1 cellular context compared by ENCODE assay signal in genomic region chr1:23617019-23617418, GRCh38.
TF ChIP-seq lines count a peak whose summit lies in the region.

No MANE protein-coding gene starts in this region.

TF ChIP-seq in HepG2, 621 proteins besides CTCF, POLR2A, EP300 and RAD21:
- TF ChIP-seq, protein P1, sequence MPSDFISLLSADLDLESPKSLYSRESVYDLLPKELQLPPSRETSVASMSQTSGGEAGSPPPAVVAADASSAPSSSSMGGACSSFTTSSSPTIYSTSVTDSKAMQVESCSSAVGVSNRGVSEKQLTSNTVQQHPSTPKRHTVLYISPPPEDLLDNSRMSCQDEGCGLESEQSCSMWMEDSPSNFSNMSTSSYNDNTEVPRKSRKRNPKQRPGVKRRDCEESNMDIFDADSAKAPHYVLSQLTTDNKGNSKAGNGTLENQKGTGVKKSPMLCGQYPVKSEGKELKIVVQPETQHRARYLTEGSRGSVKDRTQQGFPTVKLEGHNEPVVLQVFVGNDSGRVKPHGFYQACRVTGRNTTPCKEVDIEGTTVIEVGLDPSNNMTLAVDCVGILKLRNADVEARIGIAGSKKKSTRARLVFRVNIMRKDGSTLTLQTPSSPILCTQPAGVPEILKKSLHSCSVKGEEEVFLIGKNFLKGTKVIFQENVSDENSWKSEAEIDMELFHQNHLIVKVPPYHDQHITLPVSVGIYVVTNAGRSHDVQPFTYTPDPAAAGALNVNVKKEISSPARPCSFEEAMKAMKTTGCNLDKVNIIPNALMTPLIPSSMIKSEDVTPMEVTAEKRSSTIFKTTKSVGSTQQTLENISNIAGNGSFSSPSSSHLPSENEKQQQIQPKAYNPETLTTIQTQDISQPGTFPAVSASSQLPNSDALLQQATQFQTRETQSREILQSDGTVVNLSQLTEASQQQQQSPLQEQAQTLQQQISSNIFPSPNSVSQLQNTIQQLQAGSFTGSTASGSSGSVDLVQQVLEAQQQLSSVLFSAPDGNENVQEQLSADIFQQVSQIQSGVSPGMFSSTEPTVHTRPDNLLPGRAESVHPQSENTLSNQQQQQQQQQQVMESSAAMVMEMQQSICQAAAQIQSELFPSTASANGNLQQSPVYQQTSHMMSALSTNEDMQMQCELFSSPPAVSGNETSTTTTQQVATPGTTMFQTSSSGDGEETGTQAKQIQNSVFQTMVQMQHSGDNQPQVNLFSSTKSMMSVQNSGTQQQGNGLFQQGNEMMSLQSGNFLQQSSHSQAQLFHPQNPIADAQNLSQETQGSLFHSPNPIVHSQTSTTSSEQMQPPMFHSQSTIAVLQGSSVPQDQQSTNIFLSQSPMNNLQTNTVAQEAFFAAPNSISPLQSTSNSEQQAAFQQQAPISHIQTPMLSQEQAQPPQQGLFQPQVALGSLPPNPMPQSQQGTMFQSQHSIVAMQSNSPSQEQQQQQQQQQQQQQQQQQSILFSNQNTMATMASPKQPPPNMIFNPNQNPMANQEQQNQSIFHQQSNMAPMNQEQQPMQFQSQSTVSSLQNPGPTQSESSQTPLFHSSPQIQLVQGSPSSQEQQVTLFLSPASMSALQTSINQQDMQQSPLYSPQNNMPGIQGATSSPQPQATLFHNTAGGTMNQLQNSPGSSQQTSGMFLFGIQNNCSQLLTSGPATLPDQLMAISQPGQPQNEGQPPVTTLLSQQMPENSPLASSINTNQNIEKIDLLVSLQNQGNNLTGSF (CRISPR knock-in tag; IDR thresholded peaks at IDR 0.05), result no peak
- TF ChIP-seq ZSCAN12 (CRISPR knock-in tag; IDR thresholded peaks at IDR 0.05), result no peak
- no peak for TF ChIP-seq HNRNPUL1 (IDR thresholded peaks at IDR 0.05; ENCODE audit: low read depth, low read length)
- no peak for TF ChIP-seq ZNF10 (CRISPR knock-in tag; IDR thresholded peaks at IDR 0.05; ENCODE audit: borderline replicate concordance, low read depth)
- TF ChIP-seq ZBTB38 (CRISPR knock-in tag; IDR thresholded peaks at IDR 0.05), result no peak
